Comparison of ENCODE assay signal across 1 cellular context in the genomic region with DNA sequence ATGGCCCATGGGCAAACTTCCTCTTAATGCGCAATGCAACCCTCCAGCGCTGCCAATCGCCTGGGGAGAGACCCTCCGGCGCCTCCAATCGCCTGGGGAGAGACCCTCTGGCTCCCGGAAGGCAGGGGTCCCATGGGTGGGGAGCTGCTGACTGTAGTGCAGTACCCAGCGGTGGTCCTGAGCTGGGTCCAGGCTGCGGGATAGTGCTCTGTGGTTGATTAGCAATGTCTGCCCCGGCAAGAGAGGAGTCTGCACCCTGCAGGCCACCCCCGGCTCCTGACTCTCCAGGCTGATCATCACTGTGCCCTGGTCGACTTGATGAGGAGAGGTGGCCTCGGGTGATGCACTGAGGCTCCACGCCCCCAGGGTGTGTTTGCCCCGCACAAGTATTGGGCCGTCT.
TF ChIP-seq lines count a peak whose summit lies in the region.

No MANE protein-coding gene starts in this region.

TF ChIP-seq in HepG2, 621 proteins besides CTCF, POLR2A, EP300 and RAD21 (continued from another document):
- TF ChIP-seq, protein P1, sequence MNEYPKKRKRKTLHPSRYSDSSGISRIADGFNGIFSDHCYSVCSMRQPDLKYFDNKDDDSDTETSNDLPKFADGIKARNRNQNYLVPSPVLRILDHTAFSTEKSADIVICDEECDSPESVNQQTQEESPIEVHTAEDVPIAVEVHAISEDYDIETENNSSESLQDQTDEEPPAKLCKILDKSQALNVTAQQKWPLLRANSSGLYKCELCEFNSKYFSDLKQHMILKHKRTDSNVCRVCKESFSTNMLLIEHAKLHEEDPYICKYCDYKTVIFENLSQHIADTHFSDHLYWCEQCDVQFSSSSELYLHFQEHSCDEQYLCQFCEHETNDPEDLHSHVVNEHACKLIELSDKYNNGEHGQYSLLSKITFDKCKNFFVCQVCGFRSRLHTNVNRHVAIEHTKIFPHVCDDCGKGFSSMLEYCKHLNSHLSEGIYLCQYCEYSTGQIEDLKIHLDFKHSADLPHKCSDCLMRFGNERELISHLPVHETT (CRISPR knock-in tag; conservative IDR thresholded peaks at IDR 0.05) = no peak
- TF ChIP-seq FOXA3 (CRISPR knock-in tag; IDR thresholded peaks at IDR 0.05) (no peak), JUND (CRISPR knock-in tag; IDR thresholded peaks at IDR 0.05) (no peak)
